In the genomic region with DNA sequence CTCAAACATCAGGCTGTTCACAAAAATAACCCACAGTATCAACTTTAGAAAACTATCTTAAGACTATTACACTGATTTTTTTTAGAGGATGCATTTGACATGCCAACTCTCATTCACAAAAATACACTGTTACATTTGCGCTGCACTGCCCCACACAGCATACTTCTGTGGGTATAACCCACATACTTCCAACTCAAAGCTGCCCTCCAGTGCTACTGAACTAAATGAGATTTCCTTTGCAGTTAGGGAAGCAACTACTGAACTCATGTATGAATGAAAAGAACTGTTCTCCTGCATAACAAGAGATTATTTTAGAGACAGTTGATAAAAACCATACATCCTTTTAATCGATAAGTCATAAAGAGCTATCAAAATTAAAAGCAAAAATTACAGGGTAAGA, we compare ENCODE assay signal across 1 cellular context.
TF ChIP-seq lines count a peak whose summit lies in the region.

No MANE protein-coding gene starts in this region.

TF ChIP-seq in SK-N-SH, 30 proteins besides CTCF, POLR2A, EP300 and RAD21 (continued from another document):
- TF ChIP-seq, protein P1, sequence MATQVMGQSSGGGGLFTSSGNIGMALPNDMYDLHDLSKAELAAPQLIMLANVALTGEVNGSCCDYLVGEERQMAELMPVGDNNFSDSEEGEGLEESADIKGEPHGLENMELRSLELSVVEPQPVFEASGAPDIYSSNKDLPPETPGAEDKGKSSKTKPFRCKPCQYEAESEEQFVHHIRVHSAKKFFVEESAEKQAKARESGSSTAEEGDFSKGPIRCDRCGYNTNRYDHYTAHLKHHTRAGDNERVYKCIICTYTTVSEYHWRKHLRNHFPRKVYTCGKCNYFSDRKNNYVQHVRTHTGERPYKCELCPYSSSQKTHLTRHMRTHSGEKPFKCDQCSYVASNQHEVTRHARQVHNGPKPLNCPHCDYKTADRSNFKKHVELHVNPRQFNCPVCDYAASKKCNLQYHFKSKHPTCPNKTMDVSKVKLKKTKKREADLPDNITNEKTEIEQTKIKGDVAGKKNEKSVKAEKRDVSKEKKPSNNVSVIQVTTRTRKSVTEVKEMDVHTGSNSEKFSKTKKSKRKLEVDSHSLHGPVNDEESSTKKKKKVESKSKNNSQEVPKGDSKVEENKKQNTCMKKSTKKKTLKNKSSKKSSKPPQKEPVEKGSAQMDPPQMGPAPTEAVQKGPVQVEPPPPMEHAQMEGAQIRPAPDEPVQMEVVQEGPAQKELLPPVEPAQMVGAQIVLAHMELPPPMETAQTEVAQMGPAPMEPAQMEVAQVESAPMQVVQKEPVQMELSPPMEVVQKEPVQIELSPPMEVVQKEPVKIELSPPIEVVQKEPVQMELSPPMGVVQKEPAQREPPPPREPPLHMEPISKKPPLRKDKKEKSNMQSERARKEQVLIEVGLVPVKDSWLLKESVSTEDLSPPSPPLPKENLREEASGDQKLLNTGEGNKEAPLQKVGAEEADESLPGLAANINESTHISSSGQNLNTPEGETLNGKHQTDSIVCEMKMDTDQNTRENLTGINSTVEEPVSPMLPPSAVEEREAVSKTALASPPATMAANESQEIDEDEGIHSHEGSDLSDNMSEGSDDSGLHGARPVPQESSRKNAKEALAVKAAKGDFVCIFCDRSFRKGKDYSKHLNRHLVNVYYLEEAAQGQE (IDR thresholded peaks at IDR 0.05; ENCODE audit: low read depth, low read length), result no peak
- TF ChIP-seq TCF12 (IDR thresholded peaks at IDR 0.05) (no peak), SMC3 (IDR thresholded peaks at IDR 0.05; ENCODE audit: low read depth, low read length) (no peak), YY1 (IDR thresholded peaks at IDR 0.05; ENCODE audit: low read depth) (no peak), POLR2AphosphoS5 (IDR thresholded peaks at IDR 0.05; ENCODE audit: low read depth, low read length) (no peak), TAF1 (IDR thresholded peaks at IDR 0.05; ENCODE audit: borderline replicate concordance, low read depth, low read length) (no peak), NRF1 (IDR thresholded peaks at IDR 0.05; ENCODE audit: low read depth, low read length) (no peak), SIN3A (IDR thresholded peaks at IDR 0.05; ENCODE audit: borderline replicate concordance, low read depth, low read length) (no peak), MEF2A (IDR thresholded peaks at IDR 0.05; ENCODE audit: borderline replicate concordance, low read depth) (no peak), GATA2 (CRISPR knock-in tag; IDR thresholded peaks at IDR 0.05) (no peak)
- TF ChIP-seq, protein P2, sequence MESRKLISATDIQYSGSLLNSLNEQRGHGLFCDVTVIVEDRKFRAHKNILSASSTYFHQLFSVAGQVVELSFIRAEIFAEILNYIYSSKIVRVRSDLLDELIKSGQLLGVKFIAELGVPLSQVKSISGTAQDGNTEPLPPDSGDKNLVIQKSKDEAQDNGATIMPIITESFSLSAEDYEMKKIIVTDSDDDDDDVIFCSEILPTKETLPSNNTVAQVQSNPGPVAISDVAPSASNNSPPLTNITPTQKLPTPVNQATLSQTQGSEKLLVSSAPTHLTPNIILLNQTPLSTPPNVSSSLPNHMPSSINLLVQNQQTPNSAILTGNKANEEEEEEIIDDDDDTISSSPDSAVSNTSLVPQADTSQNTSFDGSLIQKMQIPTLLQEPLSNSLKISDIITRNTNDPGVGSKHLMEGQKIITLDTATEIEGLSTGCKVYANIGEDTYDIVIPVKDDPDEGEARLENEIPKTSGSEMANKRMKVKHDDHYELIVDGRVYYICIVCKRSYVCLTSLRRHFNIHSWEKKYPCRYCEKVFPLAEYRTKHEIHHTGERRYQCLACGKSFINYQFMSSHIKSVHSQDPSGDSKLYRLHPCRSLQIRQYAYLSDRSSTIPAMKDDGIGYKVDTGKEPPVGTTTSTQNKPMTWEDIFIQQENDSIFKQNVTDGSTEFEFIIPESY (IDR thresholded peaks at IDR 0.05; ENCODE audit: borderline replicate concordance, low read depth), result no peak
